ENCODE assay signal across 24 cellular contexts in genomic region chr2:171551836-171552235, GRCh38.
"Had no signal": no experiment of that assay in that cellular context is flagged by ENCODE, and none has a peak within 500 bp of the region (broad histone marks: within the 10 kb centered on the region; RNA-seq: fewer than 3 reads in every experiment).

No MANE protein-coding gene starts in this region.

- ATAC-seq: activated CD8-positive, alpha-beta T cell treated with anti-CD3 and anti-CD28 coated beads, Interleukin-2, amount 10 ng/mL, durations not matched to agents 7 days and 5 days; body of pancreas; PC-3; T-helper 17 cell; WTC11 had no signal

- DNase-seq: activated CD4-positive, alpha-beta T cell treated with anti-CD3 and anti-CD28 coated beads for 48 hours; activated CD4-positive, alpha-beta T cell treated with anti-CD3 and anti-CD28 coated beads, Interleukin-2, amount 50 U/mL, for 4 hours; activated CD4-positive, CD25-positive, alpha-beta regulatory T cell treated with anti-CD3 and anti-CD28 coated beads, Interleukin-2, amount 50 U/mL, for 72 hours; activated CD8-positive, alpha-beta memory T cell treated with anti-CD3 and anti-CD28 coated beads, Interleukin-2, amount 50 U/mL, for 48 hours; activated CD8-positive, alpha-beta T cell treated with anti-CD3 and anti-CD28 coated beads, Interleukin-2, amount 10 ng/mL, durations not matched to agents 7 days and 5 days; activated naive CD4-positive, alpha-beta T cell treated with anti-CD3 and anti-CD28 coated beads, Interleukin-2, amount 50 U/mL, for 16 hours; activated naive CD8-positive, alpha-beta T cell treated with anti-CD3 and anti-CD28 coated beads, Interleukin-2, amount 10 ng/mL, durations not matched to agents 7 days and 5 days; activated T-cell treated with anti-CD3 and anti-CD28 coated beads, Interleukin-2, amount 50 U/mL, for 1 hour; adrenal gland; aorta; body of pancreas; Karpas-422; MM.1S; NCI-H1105; NCI-H1436 treated with DMSO at 0.1 percent for 48 hours; NCI-H187; NCI-H2081; NCI-H446; NCI-H524; PC-3; SHP77 treated with DMSO at 0.1 percent for 48 hours; T-helper 17 cell; T-helper 9 cell had no signal

- H3K4me3 ChIP-seq: adrenal gland, body of pancreas had no signal
